Comparison of ENCODE assay signal across 1 cellular context in genomic region chr1:221998186-221998612, GRCh38.
TF ChIP-seq lines count a peak whose summit lies in the region.

No MANE protein-coding gene starts in this region.

TF ChIP-seq in GM23338, 12 proteins besides CTCF, POLR2A, EP300 and RAD21 (continued from another document):
- TF ChIP-seq ZNF462 (CRISPR knock-in tag; IDR thresholded peaks at IDR 0.05) (no peak), STAT1 (IDR thresholded peaks at IDR 0.05; ENCODE audit: unreplicated experiment) (no peak), REST (IDR thresholded peaks at IDR 0.05; ENCODE audit: unreplicated experiment) (no peak), ZNF114 (CRISPR knock-in tag; IDR thresholded peaks at IDR 0.05) (no peak), ZNF331 (CRISPR knock-in tag; IDR thresholded peaks at IDR 0.05; ENCODE audit: low read depth) (no peak), CREB1 (CRISPR knock-in tag; IDR thresholded peaks at IDR 0.05; ENCODE audit: low read depth) (no peak), EZH2phosphoT487 (IDR thresholded peaks at IDR 0.05; ENCODE audit: unreplicated experiment) (no peak), NANOG (IDR thresholded peaks at IDR 0.05; ENCODE audit: borderline replicate concordance) (no peak), ETS1 (IDR thresholded peaks at IDR 0.05) (no peak), POLR2AphosphoS5 (IDR thresholded peaks at IDR 0.05; ENCODE audit: low read depth) (no peak)
